ENCODE assay signal across 19 cellular contexts in genomic region chr7:117041822-117042221, GRCh38.
"Had no signal": no experiment of that assay in that cellular context is flagged by ENCODE, and none has a peak within 500 bp of the region (broad histone marks: within the 10 kb centered on the region; RNA-seq: fewer than 3 reads in every experiment).

No MANE protein-coding gene starts in this region.

- H2AFZ ChIP-seq: parathyroid adenoma had no signal

- H3K27ac ChIP-seq: body of pancreas, colonic mucosa, heart right ventricle, parathyroid adenoma, sigmoid colon, spleen, testis had no signal

- H3K36me3 ChIP-seq: colonic mucosa, heart right ventricle, sigmoid colon, spleen had no signal

- H3K9me3 ChIP-seq: body of pancreas, colonic mucosa, sigmoid colon, testis had no signal

- ATAC-seq: body of pancreas, heart right ventricle, natural killer cell, T-cell had no signal

- H3K9ac ChIP-seq: parathyroid adenoma had no signal

- H3K4me1 ChIP-seq: colonic mucosa, parathyroid adenoma, spleen, testis had no signal

- DNase-seq: activated CD4-positive, alpha-beta T cell treated with anti-CD3 and anti-CD28 coated beads, Interleukin-2, amount 10 ng/mL, durations not matched to agents 24 days and 14 days; activated CD4-positive, CD25-positive, alpha-beta regulatory T cell; activated CD8-positive, alpha-beta T cell treated with anti-CD3 and anti-CD28 coated beads for 36 hours; activated naive CD4-positive, alpha-beta T cell; activated naive CD8-positive, alpha-beta T cell treated with anti-CD3 and anti-CD28 coated beads for 36 hours; activated T-cell treated with anti-CD3 and anti-CD28 coated beads, Interleukin-2, amount 50 U/mL, for 1 hour; amygdala; body of pancreas; caudate nucleus; colonic mucosa; heart right ventricle; immature natural killer cell; natural killer cell; sigmoid colon; spleen; stimulated activated CD4-positive, alpha-beta T cell treated with anti-CD3 and anti-CD28 coated beads, Interleukin-4, amount 100 ng/mL, for 4 hours; T-cell; testis had no signal

- H3K27me3 ChIP-seq: body of pancreas, colonic mucosa, heart right ventricle, sigmoid colon, spleen, testis had no signal

- H3K4me3 ChIP-seq: body of pancreas, colonic mucosa, heart right ventricle, sigmoid colon, spleen, testis had no signal
